In the genomic region with DNA sequence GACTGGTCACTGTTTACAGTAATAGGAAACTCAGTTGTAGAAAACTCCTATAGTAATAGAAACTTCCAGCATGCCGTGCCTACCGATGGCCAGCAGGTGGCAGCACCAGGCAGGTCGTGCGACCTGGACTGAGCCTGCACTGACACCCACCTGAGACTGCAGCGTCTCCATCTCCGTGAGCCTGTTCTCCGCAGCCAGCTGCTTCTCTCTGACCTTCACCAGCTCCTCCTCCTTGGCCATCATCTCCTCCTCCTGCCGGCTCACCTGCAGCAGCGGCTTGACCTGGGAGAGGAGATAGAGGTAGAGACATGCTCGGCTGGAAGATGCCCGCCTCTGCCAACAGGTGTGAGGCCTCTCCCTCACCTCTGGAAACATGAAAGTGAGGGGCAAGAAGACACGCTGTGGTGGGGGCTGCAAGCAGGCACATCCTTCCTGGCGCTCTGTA, we compare ENCODE assay signal across 1 cellular context.
TF ChIP-seq lines count a peak whose summit lies in the region.

No MANE protein-coding gene starts in this region.

TF ChIP-seq in HepG2, 621 proteins besides CTCF, POLR2A, EP300 and RAD21 (continued from another document and continues in another):
- TF ChIP-seq ZNF407 (CRISPR knock-in tag; IDR thresholded peaks at IDR 0.05; ENCODE audit: not compliant biosample characterization) (no peak), NR2F6 (IDR thresholded peaks at IDR 0.05) (no peak), NR2F6 (CRISPR knock-in tag; IDR thresholded peaks at IDR 0.05) (peak; percentile 54; the same call in 1 of the 2 replicates), MIER2 (CRISPR knock-in tag; IDR thresholded peaks at IDR 0.05) (no peak), TEAD3 (CRISPR knock-in tag; optimal IDR thresholded peaks at IDR 0.05; ENCODE audit: borderline replicate concordance) (peak; percentile 60), ESRRA (CRISPR knock-in tag; IDR thresholded peaks at IDR 0.05; ENCODE audit: low read depth) (peak; percentile 26; the same call in 1 of the 2 replicates), BCL3 (CRISPR knock-in tag; IDR thresholded peaks at IDR 0.05) (0 out of 2 replicates have a peak, but pooled peaks have one; percentile 36), POGZ (CRISPR knock-in tag; IDR thresholded peaks at IDR 0.05) (0 out of 2 replicates have a peak, but pooled peaks have one; percentile 12), ZNF331 (CRISPR knock-in tag; IDR thresholded peaks at IDR 0.05) (0 out of 2 replicates have a peak, but pooled peaks have one; percentile 48), ZNF839 (CRISPR knock-in tag; IDR thresholded peaks at IDR 0.05; ENCODE audit: borderline replicate concordance) (no peak), SAP130 (CRISPR knock-in tag; IDR thresholded peaks at IDR 0.05; ENCODE audit: low read depth) (peak; percentile 39; the same call in 1 of the 2 replicates), STAG1 (CRISPR knock-in tag; IDR thresholded peaks at IDR 0.05) (peak; percentile 97), ZNF282 (IDR thresholded peaks at IDR 0.05; ENCODE audit: partially characterized antibody) (no peak), ELF3 (CRISPR knock-in tag; IDR thresholded peaks at IDR 0.05) (no peak), ZNF136 (CRISPR knock-in tag; IDR thresholded peaks at IDR 0.05; ENCODE audit: low read depth) (no peak), ZBTB42 (CRISPR knock-in tag; IDR thresholded peaks at IDR 0.05) (no peak), ATF7-NPFF (CRISPR knock-in tag; IDR thresholded peaks at IDR 0.05; ENCODE audit: low read depth) (no peak), ZNF747 (CRISPR knock-in tag; IDR thresholded peaks at IDR 0.05; ENCODE audit: borderline replicate concordance) (no peak), CCDC6 (CRISPR knock-in tag; IDR thresholded peaks at IDR 0.05) (no peak), PRMT3 (CRISPR knock-in tag; IDR thresholded peaks at IDR 0.05; ENCODE audit: borderline replicate concordance, low read depth) (no peak), ATF3 (CRISPR knock-in tag; IDR thresholded peaks at IDR 0.05) (0 out of 2 replicates have a peak, but pooled peaks have one; percentile 13), TCF7 (IDR thresholded peaks at IDR 0.05; ENCODE audit: low read depth) (no peak), ZNF800 (CRISPR knock-in tag; IDR thresholded peaks at IDR 0.05) (no peak), ZBTB8A (CRISPR knock-in tag; IDR thresholded peaks at IDR 0.05; ENCODE audit: borderline replicate concordance, low read depth) (no peak), BORCS8-MEF2B (CRISPR knock-in tag; IDR thresholded peaks at IDR 0.05) (0 out of 2 replicates have a peak, but pooled peaks have one; percentile 59), ZNF577 (CRISPR knock-in tag; IDR thresholded peaks at IDR 0.05; ENCODE audit: borderline replicate concordance, low read depth) (no peak), ZNF501 (CRISPR knock-in tag; IDR thresholded peaks at IDR 0.05) (peak; percentile 34; the same call in 1 of the 2 replicates), FOXA1 (IDR thresholded peaks at IDR 0.05) (no peak), FOXA1 (CRISPR knock-in tag; IDR thresholded peaks at IDR 0.05) (0 out of 2 replicates have a peak, but pooled peaks have one; percentile 5), ARID3A (IDR thresholded peaks at IDR 0.05; ENCODE audit: low read depth, low read length) (no peak), ZNF235 (CRISPR knock-in tag; IDR thresholded peaks at IDR 0.05; ENCODE audit: borderline replicate concordance) (no peak), ZNF639 (CRISPR knock-in tag; conservative IDR thresholded peaks at IDR 0.05) (no peak), SYNCRIP (IDR thresholded peaks at IDR 0.05; ENCODE audit: insufficient read depth, low read depth, low read length) (no peak), ZFP82 (CRISPR knock-in tag; IDR thresholded peaks at IDR 0.05; ENCODE audit: borderline replicate concordance) (no peak), GPBP1L1 (CRISPR knock-in tag; IDR thresholded peaks at IDR 0.05) (no peak), ZNF317 (CRISPR knock-in tag; IDR thresholded peaks at IDR 0.05) (no peak)
- TF ChIP-seq, protein P1, sequence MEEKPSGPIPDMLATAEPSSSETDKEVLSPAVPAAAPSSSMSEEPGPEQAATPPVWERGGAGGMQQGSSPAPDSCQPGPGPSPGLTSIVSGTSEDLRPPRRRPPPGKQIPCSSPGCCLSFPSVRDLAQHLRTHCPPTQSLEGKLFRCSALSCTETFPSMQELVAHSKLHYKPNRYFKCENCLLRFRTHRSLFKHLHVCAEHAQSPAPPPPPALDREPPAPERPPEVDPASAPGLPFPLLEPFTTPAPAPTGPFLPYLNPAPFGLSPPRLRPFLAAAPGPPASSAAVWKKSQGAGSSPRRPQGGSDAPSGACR (CRISPR knock-in tag; IDR thresholded peaks at IDR 0.05) = no peak
